Comparison of ENCODE assay signal across 24 cellular contexts in the genomic region with DNA sequence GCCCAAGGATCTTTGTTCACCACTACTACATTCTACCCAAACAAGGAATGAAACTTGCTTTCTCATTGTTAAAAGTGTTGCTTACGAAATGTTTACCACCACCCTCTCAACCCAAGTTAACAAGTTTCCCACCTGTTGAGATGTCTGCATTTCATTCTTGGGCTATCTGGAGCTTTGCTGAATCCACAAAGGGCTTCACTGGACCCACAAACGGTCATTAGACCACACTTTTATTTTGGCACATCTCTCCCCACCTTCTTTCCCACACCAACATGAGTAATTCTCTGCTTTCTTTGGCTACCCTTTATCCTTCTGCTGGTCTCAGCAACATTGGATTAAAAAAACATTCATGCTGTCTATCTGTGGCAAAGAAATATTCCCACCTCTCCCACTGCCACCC.
DNase-seq lines count a peak whose midpoint lies in the region; ATAC-seq, FAIRE-seq and TF ChIP-seq lines count a peak whose summit lies in the region.
"Had no signal": no experiment of that assay in that cellular context is flagged by ENCODE, and none has a peak within 500 bp of the region (broad histone marks: within the 10 kb centered on the region; RNA-seq: fewer than 3 reads in every experiment).

No MANE protein-coding gene starts in this region.

- no peaks in the 10 kb centered on the region for H3K36me3 ChIP-seq in mesendoderm (ENCODE audit: control insufficient read depth, insufficient read depth, low read length)
- H3K36me3 ChIP-seq in smooth muscle cell (ENCODE audit: low read depth) = no peaks in the 10 kb centered on the region
- H3K36me3 ChIP-seq: BLaER1 had no signal

- no peaks in the 10 kb centered on the region for H3K9me3 ChIP-seq in smooth muscle cell (replicated peaks; ENCODE audit: low read depth)
- H3K9me3 ChIP-seq: BLaER1 had no signal

- in situ Hi-C loops in GM13976 (cut with MboI; ENCODE audit: low sequenced_read_pairs, unreplicated experiment) = no loop called here

- peak overlapping the region; percentile 17 for H2BK120ac ChIP-seq in mesendoderm (ENCODE audit: low read depth, low read length)

- peak overlapping the region; percentile 18 for H3K56ac ChIP-seq in mesendoderm (ENCODE audit: low read length)

- peaks cover 13% of the 10 kb centered on the region for H3K27me3 Mint-ChIP-seq in WTC11 (ENCODE audit: low read depth)
- H3K27me3 Mint-ChIP-seq: CD4-positive, CD25-positive, alpha-beta regulatory T cell had no signal

- no peaks in the 10 kb centered on the region for H3K36me3 Mint-ChIP-seq in WTC11
- H3K36me3 Mint-ChIP-seq: CD4-positive, CD25-positive, alpha-beta regulatory T cell had no signal

- peak overlapping the region; percentile 13 for H3K27ac ChIP-seq in mesendoderm (ENCODE audit: low read depth, low read length)
- H3K27ac ChIP-seq in smooth muscle cell (ENCODE audit: low read depth) = no peak overlapping the region
- H3K27ac ChIP-seq: BLaER1 had no signal

- H4K20me1 ChIP-seq in smooth muscle cell (ENCODE audit: low read depth) = no peaks in the 10 kb centered on the region
- H4K20me1 ChIP-seq: BLaER1 had no signal

- H3F3A ChIP-seq in smooth muscle cell (ENCODE audit: low read depth) = no peaks in the 10 kb centered on the region

- H3K9ac ChIP-seq in mesendoderm (ENCODE audit: low read length) (no peak overlapping the region), smooth muscle cell (ENCODE audit: low read depth) (no peak overlapping the region)
- H3K9ac ChIP-seq: BLaER1 had no signal

- H2BK5ac ChIP-seq in mesendoderm (ENCODE audit: low read length) = no peak overlapping the region

- FAIRE-seq in HTR-8/SVneo (lab: Jason Lieb, UNC) (peak; percentile 88), urothelium cell line (lab: Jason Lieb, UNC) (peak; percentile 35)
- FAIRE-seq: A204.1, G401.6, GM12878, H1, RCC 7860 had no signal

- H3K79me2 ChIP-seq in mesendoderm (ENCODE audit: control insufficient read depth, insufficient read depth, low read length) (no peaks in the 10 kb centered on the region), smooth muscle cell (ENCODE audit: low read depth) (no peaks in the 10 kb centered on the region)

- peaks cover 32% of the 10 kb centered on the region for H3K4me1 Mint-ChIP-seq in WTC11
- H3K4me1 Mint-ChIP-seq: CD4-positive, CD25-positive, alpha-beta regulatory T cell had no signal

- no peak overlapping the region for H3K4me3 Mint-ChIP-seq in WTC11
- H3K4me3 Mint-ChIP-seq: CD4-positive, CD25-positive, alpha-beta regulatory T cell had no signal

- H3K27me3 ChIP-seq in mesendoderm (ENCODE audit: insufficient read depth, low read length, poor library complexity) = no peaks in the 10 kb centered on the region
- no peaks in the 10 kb centered on the region for H3K27me3 ChIP-seq in smooth muscle cell (ENCODE audit: low read depth)
- H3K27me3 ChIP-seq: BLaER1 had no signal

- H3K23ac ChIP-seq in mesendoderm (ENCODE audit: low read length) = no peak overlapping the region

- no peak overlapping the region for H3K27ac Mint-ChIP-seq in WTC11
- H3K27ac Mint-ChIP-seq: CD4-positive, CD25-positive, alpha-beta regulatory T cell had no signal

- TF ChIP-seq CTCF in WTC11 (IDR thresholded peaks at IDR 0.05) = no peak
- no peak for TF ChIP-seq CTCF in smooth muscle cell (IDR thresholded peaks at IDR 0.05; ENCODE audit: borderline replicate concordance, insufficient read depth, poor library complexity, severe bottlenecking)
- no peak for TF ChIP-seq CTCF in GM13976 (IDR thresholded peaks at IDR 0.05; ENCODE audit: borderline replicate concordance, control extremely low read depth, extremely low read depth, insufficient read depth, missing control alignments)
- no peak for TF ChIP-seq CTCF in GM20000 (IDR thresholded peaks at IDR 0.05; ENCODE audit: extremely low read depth, missing control alignments)

- no peak overlapping the region for H4K8ac ChIP-seq in mesendoderm (ENCODE audit: low read depth, low read length)

- DNase-seq in HTR-8/SVneo (ENCODE audit: insufficient read length, low spot score) = no peak
- no peak for DNase-seq in WTC11 (ENCODE audit: low spot score)
- peak; percentile 88 for DNase-seq in mesendoderm
- DNase-seq in urothelium cell line (ENCODE audit: low spot score) = no peak
- no peak for DNase-seq in smooth muscle cell (lab: John Stamatoyannopoulos, UW; ENCODE audit: unreplicated experiment)
- no peak for DNase-seq in GM13976 (ENCODE audit: low spot score)
- no peak for DNase-seq in GM20000 (ENCODE audit: low spot score)
- DNase-seq: CD4-positive, CD25-positive, alpha-beta regulatory T cell; HCEC 1CT; NCI-H1048; NCI-H1417; NCI-H1694 treated with DMSO at 0.1 percent for 48 hours; NCI-H2081; NCI-H446; NCI-H524 treated with DMSO at 0.1 percent for 48 hours; NCI-H774; SIG-M5 had no signal

- H3K4me1 ChIP-seq in mesendoderm (ENCODE audit: control insufficient read depth, low read depth, low read length) (peaks cover 11% of the 10 kb centered on the region), smooth muscle cell (ENCODE audit: low read depth) (peaks cover 21% of the 10 kb centered on the region)
- H3K4me1 ChIP-seq: BLaER1 had no signal

- no CpG with 5 or more reads among the region's 2 CpGs for WGBS in mesendoderm (ENCODE audit: extremely low coverage, insufficient coverage, low lambda C conversion rate)
- WGBS in smooth muscle cell (ENCODE audit: low lambda C conversion rate) = 83% methylated on average over 2 of the region's 2 CpGs

- CTCF ChIA-PET in WTC11 (lab: Charles Lee) = no interaction called here

- H3K18ac ChIP-seq in mesendoderm (ENCODE audit: low read length) = peak overlapping the region; percentile 90

- no peak overlapping the region for H2BK15ac ChIP-seq in mesendoderm (replicated peaks; ENCODE audit: low read depth)

- peak overlapping the region; percentile 20 for H3K4ac ChIP-seq in mesendoderm (ENCODE audit: low read depth, low read length)

- no peaks in the 10 kb centered on the region for H3K9me3 Mint-ChIP-seq in WTC11

- H2AFZ ChIP-seq in smooth muscle cell (ENCODE audit: low read depth) = no peak overlapping the region

- H3K4me3 ChIP-seq in mesendoderm (ENCODE audit: low read length) = no peak overlapping the region
- H3K4me3 ChIP-seq in smooth muscle cell = no peak overlapping the region
- H3K4me3 ChIP-seq: BLaER1, GM12878 had no signal

- H4K5ac ChIP-seq in mesendoderm (ENCODE audit: low read length) = no peak overlapping the region

- H3K4me2 ChIP-seq in mesendoderm (ENCODE audit: low read length) (no peak overlapping the region), smooth muscle cell (no peak overlapping the region)
- H3K4me2 ChIP-seq: BLaER1 had no signal

- peak; percentile 30 for ATAC-seq in WTC11
- ATAC-seq: GM12878, SK-N-SH treated with all-trans-retinoic acid at 6 μM for 48 hours had no signal

- no peaks in the 10 kb centered on the region for H3K79me1 ChIP-seq in mesendoderm (ENCODE audit: low read length)

- H2AK5ac ChIP-seq in mesendoderm (ENCODE audit: low read length) = no peak overlapping the region

- POLR2A ChIA-PET in WTC11 (lab: Charles Lee) = no interaction called here

TF ChIP-seq in WTC11, 78 proteins besides CTCF, POLR2A, EP300 and RAD21:
- TF ChIP-seq, protein P1, sequence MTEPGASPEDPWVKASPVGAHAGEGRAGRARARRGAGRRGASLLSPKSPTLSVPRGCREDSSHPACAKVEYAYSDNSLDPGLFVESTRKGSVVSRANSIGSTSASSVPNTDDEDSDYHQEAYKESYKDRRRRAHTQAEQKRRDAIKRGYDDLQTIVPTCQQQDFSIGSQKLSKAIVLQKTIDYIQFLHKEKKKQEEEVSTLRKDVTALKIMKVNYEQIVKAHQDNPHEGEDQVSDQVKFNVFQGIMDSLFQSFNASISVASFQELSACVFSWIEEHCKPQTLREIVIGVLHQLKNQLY (CRISPR knock-in tag; IDR thresholded peaks at IDR 0.05) = no peak
- TF ChIP-seq, protein P2, sequence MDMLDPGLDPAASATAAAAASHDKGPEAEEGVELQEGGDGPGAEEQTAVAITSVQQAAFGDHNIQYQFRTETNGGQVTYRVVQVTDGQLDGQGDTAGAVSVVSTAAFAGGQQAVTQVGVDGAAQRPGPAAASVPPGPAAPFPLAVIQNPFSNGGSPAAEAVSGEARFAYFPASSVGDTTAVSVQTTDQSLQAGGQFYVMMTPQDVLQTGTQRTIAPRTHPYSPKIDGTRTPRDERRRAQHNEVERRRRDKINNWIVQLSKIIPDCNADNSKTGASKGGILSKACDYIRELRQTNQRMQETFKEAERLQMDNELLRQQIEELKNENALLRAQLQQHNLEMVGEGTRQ (CRISPR knock-in tag; IDR thresholded peaks at IDR 0.05) = no peak
- TF ChIP-seq NFYB (CRISPR knock-in tag; conservative IDR thresholded peaks at IDR 0.05; ENCODE audit: low read depth) = no peak
- TF ChIP-seq, protein P3, sequence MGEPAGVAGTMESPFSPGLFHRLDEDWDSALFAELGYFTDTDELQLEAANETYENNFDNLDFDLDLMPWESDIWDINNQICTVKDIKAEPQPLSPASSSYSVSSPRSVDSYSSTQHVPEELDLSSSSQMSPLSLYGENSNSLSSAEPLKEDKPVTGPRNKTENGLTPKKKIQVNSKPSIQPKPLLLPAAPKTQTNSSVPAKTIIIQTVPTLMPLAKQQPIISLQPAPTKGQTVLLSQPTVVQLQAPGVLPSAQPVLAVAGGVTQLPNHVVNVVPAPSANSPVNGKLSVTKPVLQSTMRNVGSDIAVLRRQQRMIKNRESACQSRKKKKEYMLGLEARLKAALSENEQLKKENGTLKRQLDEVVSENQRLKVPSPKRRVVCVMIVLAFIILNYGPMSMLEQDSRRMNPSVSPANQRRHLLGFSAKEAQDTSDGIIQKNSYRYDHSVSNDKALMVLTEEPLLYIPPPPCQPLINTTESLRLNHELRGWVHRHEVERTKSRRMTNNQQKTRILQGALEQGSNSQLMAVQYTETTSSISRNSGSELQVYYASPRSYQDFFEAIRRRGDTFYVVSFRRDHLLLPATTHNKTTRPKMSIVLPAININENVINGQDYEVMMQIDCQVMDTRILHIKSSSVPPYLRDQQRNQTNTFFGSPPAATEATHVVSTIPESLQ (CRISPR knock-in tag; IDR thresholded peaks at IDR 0.05) = no peak
TF ChIP-seq in WTC11: peak in this region for 0.
